Comparison of ENCODE assay signal across 23 cellular contexts in genomic region chr20:33979094-33979493, GRCh38. TPM values are rescaled to one million over a fixed set of nuclear protein-coding genes. Genes with fewer than 3 reads are reported as not detected.
A peak's percentile ranks its signal among the peaks of the same experiment; 100 is the strongest.
DNase-seq lines count a peak whose midpoint lies in the region; ATAC-seq lines count a peak whose summit lies in the region.
"Had no signal": no experiment of that assay in that cellular context is flagged by ENCODE, and none has a peak within 500 bp of the region (broad histone marks: within the 10 kb centered on the region; RNA-seq: fewer than 3 reads in every experiment).

No MANE protein-coding gene starts in this region.

- peak; percentile 14 for DNase-seq in activated CD4-positive, alpha-beta T cell treated with anti-CD3 and anti-CD28 coated beads for 48 hours
- no peak for DNase-seq in activated CD4-positive, alpha-beta T cell treated with anti-CD3 and anti-CD28 coated beads for 4 hours
- DNase-seq in stimulated activated CD4-positive, alpha-beta T cell treated with anti-CD3 and anti-CD28 coated beads, Interleukin-1b, Interleukin-23, amount 100 ng/mL, for 48 hours: peak; percentile 19
- no peak for DNase-seq in stimulated activated CD4-positive, alpha-beta T cell treated with anti-CD3 and anti-CD28 coated beads, Interleukin-4, amount 100 ng/mL, for 24 hours
- no peak for DNase-seq in stimulated activated effector memory CD8-positive, alpha-beta T cell treated with anti-CD3 and anti-CD28 coated beads, Interleukin-12 subunit alpha, Interleukin-12 subunit beta, amount 100 ng/mL, for 72 hours (ENCODE audit: low spot score in 2 of 2)
- no peak for DNase-seq in GM23248
- DNase-seq: 8988T; ACHN; AML-193; BE2C; CD4-positive, alpha-beta T cell; CD8-positive, alpha-beta memory T cell; DMS 273 treated with DMSO at 0.1 percent for 48 hours; DMS79 treated with DMSO at 0.1 percent for 48 hours; GF-D8; GOT3; HFFc6 had no signal

- H3K27ac Mint-ChIP-seq in stimulated activated effector memory CD8-positive, alpha-beta T cell treated with anti-CD3 and anti-CD28 coated beads, Interleukin-12 subunit alpha, Interleukin-12 subunit beta, amount 100 ng/mL, for 72 hours: no peak overlapping the region
- H3K27ac Mint-ChIP-seq: CD4-positive, alpha-beta T cell; CD8-positive, alpha-beta memory T cell; HFFc6 had no signal

- H2AFZ ChIP-seq in GM23248: no peak overlapping the region

- peak; percentile 48 for ATAC-seq in esophagus mucosa
- peak; percentile 70 for ATAC-seq in stimulated activated effector memory CD8-positive, alpha-beta T cell treated with anti-CD3 and anti-CD28 coated beads, Interleukin-12 subunit alpha, Interleukin-12 subunit beta, amount 100 ng/mL, for 72 hours
- no peak for ATAC-seq in HG02852 (IDR thresholded peaks at IDR 0.05; ENCODE audit: unreplicated experiment)
- ATAC-seq: A549 had no signal

- H3K36me3 Mint-ChIP-seq in stimulated activated effector memory CD8-positive, alpha-beta T cell treated with anti-CD3 and anti-CD28 coated beads, Interleukin-12 subunit alpha, Interleukin-12 subunit beta, amount 100 ng/mL, for 72 hours: no peaks in the 10 kb centered on the region
- H3K36me3 Mint-ChIP-seq: CD14-positive monocyte had no signal

- H3K4me3 ChIP-seq in GM23248: no peak overlapping the region
- H3K4me3 ChIP-seq: A549; BLaER1 treated with 17β-estradiol and CSF1 and Interleukin-3, amounts not matched to agents 10 nM and 100 nM; HAP-1 had no signal

- H3K9me2 ChIP-seq in GM23248 (ENCODE audit: insufficient read depth): no peaks in the 10 kb centered on the region

- H4K20me1 ChIP-seq in GM23248 (ENCODE audit: insufficient read depth): no peaks in the 10 kb centered on the region
- H4K20me1 ChIP-seq: BLaER1 treated with 17β-estradiol and CSF1 and Interleukin-3, amounts not matched to agents 10 nM and 100 nM had no signal

- H3K4me1 Mint-ChIP-seq in stimulated activated effector memory CD8-positive, alpha-beta T cell treated with anti-CD3 and anti-CD28 coated beads, Interleukin-12 subunit alpha, Interleukin-12 subunit beta, amount 100 ng/mL, for 72 hours: no peaks in the 10 kb centered on the region
- H3K4me1 Mint-ChIP-seq: CD14-positive monocyte; CD8-positive, alpha-beta memory T cell had no signal

- no peak overlapping the region for H3K27ac ChIP-seq in GM23248
- H3K27ac ChIP-seq: A549; BLaER1 treated with 17β-estradiol and CSF1 and Interleukin-3, amounts not matched to agents 10 nM and 100 nM had no signal

- no peaks in the 10 kb centered on the region for H3K36me3 ChIP-seq in GM23248 (ENCODE audit: low read depth)
- H3K36me3 ChIP-seq: BE2C; BLaER1 treated with 17β-estradiol and CSF1 and Interleukin-3, amounts not matched to agents 10 nM and 100 nM; HAP-1 had no signal

- 45 to 65% methylated on average over 2 of the region's 2 CpGs for WGBS in GM23248 (ENCODE audit: low coverage in 1 of 2, low lambda C conversion rate in 2 of 2, missing lambda C conversion rate in 2 of 2), 2 experiments

- no peak overlapping the region for H3K4me3 Mint-ChIP-seq in stimulated activated effector memory CD8-positive, alpha-beta T cell treated with anti-CD3 and anti-CD28 coated beads, Interleukin-12 subunit alpha, Interleukin-12 subunit beta, amount 100 ng/mL, for 72 hours
- H3K4me3 Mint-ChIP-seq: CD14-positive monocyte; CD4-positive, alpha-beta T cell; CD8-positive, alpha-beta memory T cell; HFFc6 had no signal

- no peaks in the 10 kb centered on the region for H3K4me1 ChIP-seq in GM23248 (ENCODE audit: insufficient read depth)
- H3K4me1 ChIP-seq: A549, BE2C had no signal

- no peaks in the 10 kb centered on the region for H3K9me3 Mint-ChIP-seq in stimulated activated effector memory CD8-positive, alpha-beta T cell treated with anti-CD3 and anti-CD28 coated beads, Interleukin-12 subunit alpha, Interleukin-12 subunit beta, amount 100 ng/mL, for 72 hours
- H3K9me3 Mint-ChIP-seq: CD4-positive, alpha-beta T cell; HFFc6 had no signal

- H3K79me2 ChIP-seq in GM23248 (ENCODE audit: insufficient read depth): no peaks in the 10 kb centered on the region

- H3K9me3 ChIP-seq in GM23248 (ENCODE audit: low read depth): no peaks in the 10 kb centered on the region
- H3K9me3 ChIP-seq: BE2C, HAP-1 had no signal

- no peak overlapping the region for H3K4me2 ChIP-seq in GM23248 (ENCODE audit: unreplicated experiment)
- H3K4me2 ChIP-seq: A549; BLaER1 treated with 17β-estradiol and CSF1 and Interleukin-3, amounts not matched to agents 10 nM and 100 nM had no signal

- peaks cover 6% of the 10 kb centered on the region; the same call in 1 of the 2 replicates for H3K27me3 ChIP-seq in GM23248 (replicated peaks; ENCODE audit: insufficient read depth)
- H3K27me3 ChIP-seq: BE2C; BLaER1 treated with 17β-estradiol and CSF1 and Interleukin-3, amounts not matched to agents 10 nM and 100 nM had no signal

- in situ Hi-C loops in GM23248 (cut with MboI): no loop called here

- H3F3A ChIP-seq in GM23248 (ENCODE audit: insufficient read depth): no peaks in the 10 kb centered on the region

- no peak overlapping the region for H3K9ac ChIP-seq in GM23248
- H3K9ac ChIP-seq: BLaER1 treated with 17β-estradiol and CSF1 and Interleukin-3, amounts not matched to agents 10 nM and 100 nM had no signal

RNA-seq across cellular contexts. Expression of gene RALY, which starts 14.6 kb away (rescaled TPM):
- 82.6 TPM for total RNA-seq in esophagus mucosa
- total RNA-seq in GM23248 (2014; rRNA removed; shearing (Covaris generic)): 65.4 and 66.3 TPM in 2 replicates
- 107 and 113 TPM in 2 replicates for polyA plus RNA-seq in GM23248 (2016; fragmentation: Nextera tagmentation; extraction: Ambion mirVana)

Comparison
In these comparisons a context has a peak if more than half of its experiments do, and no peak if none do; other contexts are left out.
1. DNase-seq: peak in activated CD4-positive, alpha-beta T cell treated with anti-CD3 and anti-CD28 coated beads for 48 hours (single experiment) and stimulated activated CD4-positive, alpha-beta T cell treated with anti-CD3 and anti-CD28 coated beads, Interleukin-1b, Interleukin-23, amount 100 ng/mL, for 48 hours (single experiment); none in activated CD4-positive, alpha-beta T cell treated with anti-CD3 and anti-CD28 coated beads for 4 hours (0 of 2), stimulated activated CD4-positive, alpha-beta T cell treated with anti-CD3 and anti-CD28 coated beads, Interleukin-4, amount 100 ng/mL, for 24 hours (single experiment), stimulated activated effector memory CD8-positive, alpha-beta T cell treated with anti-CD3 and anti-CD28 coated beads, Interleukin-12 subunit alpha, Interleukin-12 subunit beta, amount 100 ng/mL, for 72 hours (0 of 2) and GM23248 (single experiment).